Comparison of ENCODE assay signal across 8 cellular contexts in the genomic region with DNA sequence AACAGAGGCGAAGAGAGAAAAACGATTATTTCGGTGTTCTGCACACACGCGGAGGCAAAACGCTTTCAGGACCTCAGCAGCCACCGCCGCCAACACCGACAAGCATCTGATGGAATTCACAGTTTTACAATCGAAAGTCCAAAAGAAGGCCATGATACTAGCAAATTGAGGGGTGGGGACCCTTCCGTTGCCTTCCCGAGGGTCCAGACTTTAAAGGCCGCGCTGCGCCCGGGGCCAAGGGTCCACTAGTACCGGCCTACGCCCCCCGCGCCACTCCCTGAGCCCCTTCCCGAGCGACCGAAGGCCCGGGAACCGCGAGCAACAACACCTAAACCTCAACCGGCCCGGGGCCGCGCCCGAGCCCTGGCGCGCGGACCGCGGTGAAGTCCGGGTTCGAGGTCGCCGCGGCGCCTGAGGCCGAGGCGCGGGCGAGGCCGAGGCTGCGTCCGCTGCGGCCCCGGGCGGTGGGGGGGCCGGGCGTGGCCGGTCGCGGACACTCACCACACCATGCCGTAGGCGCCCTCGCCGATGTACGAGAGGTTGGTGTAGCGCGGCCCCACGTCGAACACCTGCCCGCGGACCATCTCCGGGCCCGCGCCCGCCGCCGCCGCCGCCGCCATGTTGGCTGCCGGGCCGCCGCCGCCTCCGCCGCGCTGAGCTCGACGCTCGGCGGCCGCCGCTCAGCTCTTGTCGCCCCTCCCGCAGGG. TPM values are rescaled to one million over a fixed set of nuclear protein-coding genes. Genes with fewer than 3 reads are reported as not detected.
A peak's percentile ranks its signal among the peaks of the same experiment; 100 is the strongest.
DNase-seq lines count a peak whose midpoint lies in the region; ATAC-seq and TF ChIP-seq lines count a peak whose summit lies in the region.

No MANE protein-coding gene starts in this region.

- 0% methylated on average over 10 to 13 of the region's 92 CpGs for WGBS in esophagus squamous epithelium, 2 donors

- peaks cover 12% of the 10 kb centered on the region for H3K27me3 Mint-ChIP-seq in activated CD8-positive, alpha-beta memory T cell treated with anti-CD3 and anti-CD28 coated beads, Interleukin-2, amount 10 ng/mL, durations not matched to agents 7 days and 5 days
- H3K27me3 Mint-ChIP-seq in nephron progenitor cell (ENCODE audit: low read depth, poor library complexity): peaks cover 15% of the 10 kb centered on the region

- peak; percentile 12 for DNase-seq in 8988T
- DNase-seq in HK-2 (ENCODE audit: unreplicated experiment): peak; percentile 5
- DNase-seq in activated CD8-positive, alpha-beta memory T cell treated with anti-CD3 and anti-CD28 coated beads, Interleukin-2, amount 10 ng/mL, durations not matched to agents 7 days and 5 days: peak; percentile 58
- no peak for DNase-seq in esophagus squamous epithelium (lab: John Stamatoyannopoulos, UW)
- no peak for DNase-seq in nephron progenitor cell
- DNase-seq in SKM-1 treated with dmso at 0.1 percent for 144 hours (lab: John Stamatoyannopoulos, UW; ENCODE audit: unreplicated experiment): no peak
- DNase-seq in GM13976 (ENCODE audit: low spot score): no peak

- H3K27ac ChIP-seq in esophagus squamous epithelium: peak overlapping the region; percentile 94 to 97 (median 96)

- TF ChIP-seq POLR2A in esophagus squamous epithelium (IDR thresholded peaks at IDR 0.05): no peak

- H3K4me1 ChIP-seq in esophagus squamous epithelium: peaks cover 10 to 61% (median 23%) of the 10 kb centered on the region in 3 donors

- H3K9me3 Mint-ChIP-seq in activated CD8-positive, alpha-beta memory T cell treated with anti-CD3 and anti-CD28 coated beads, Interleukin-2, amount 10 ng/mL, durations not matched to agents 7 days and 5 days (ENCODE audit: low read depth): no peaks in the 10 kb centered on the region
- peaks cover 8% of the 10 kb centered on the region for H3K9me3 Mint-ChIP-seq in nephron progenitor cell

- H3K4me1 Mint-ChIP-seq in activated CD8-positive, alpha-beta memory T cell treated with anti-CD3 and anti-CD28 coated beads, Interleukin-2, amount 10 ng/mL, durations not matched to agents 7 days and 5 days: peaks cover 37% of the 10 kb centered on the region
- peaks cover 54% of the 10 kb centered on the region for H3K4me1 Mint-ChIP-seq in nephron progenitor cell

- peak overlapping the region; percentile 86 for H3K4me3 Mint-ChIP-seq in activated CD8-positive, alpha-beta memory T cell treated with anti-CD3 and anti-CD28 coated beads, Interleukin-2, amount 10 ng/mL, durations not matched to agents 7 days and 5 days
- H3K4me3 Mint-ChIP-seq in nephron progenitor cell: peak overlapping the region; percentile 92

- no peaks in the 10 kb centered on the region for H3K27me3 ChIP-seq in esophagus squamous epithelium

- H3K27ac Mint-ChIP-seq in activated CD8-positive, alpha-beta memory T cell treated with anti-CD3 and anti-CD28 coated beads, Interleukin-2, amount 10 ng/mL, durations not matched to agents 7 days and 5 days: peak overlapping the region; percentile 77
- H3K27ac Mint-ChIP-seq in nephron progenitor cell: peak overlapping the region; percentile 90

- CTCF ChIA-PET in activated CD8-positive, alpha-beta memory T cell treated with anti-CD3 and anti-CD28 coated beads, Interleukin-2, amount 10 ng/mL, durations not matched to agents 7 days and 5 days (lab: Charles Lee): interaction anchor here (1.1 to 2.0 kb wide), 5 partner anchors 9 to 220 kb away, joined by 3 to 8 read pairs (median 4); a partner anchor contains a TSS

- peak; percentile 32 for ATAC-seq in GM19023 (IDR thresholded peaks at IDR 0.05; ENCODE audit: unreplicated experiment)
- ATAC-seq in activated CD8-positive, alpha-beta memory T cell treated with anti-CD3 and anti-CD28 coated beads, Interleukin-2, amount 10 ng/mL, durations not matched to agents 7 days and 5 days: no peak

- TF ChIP-seq CTCF in esophagus squamous epithelium (IDR thresholded peaks at IDR 0.05) (no peak), nephron progenitor cell (IDR thresholded peaks at IDR 0.05) (no peak), GM13976 (IDR thresholded peaks at IDR 0.05; ENCODE audit: borderline replicate concordance, control extremely low read depth, extremely low read depth, insufficient read depth, missing control alignments) (no peak)

- no peaks in the 10 kb centered on the region for H3K36me3 ChIP-seq in esophagus squamous epithelium

- in situ Hi-C loops in GM13976 (cut with MboI; ENCODE audit: low sequenced_read_pairs, unreplicated experiment): no loop called here

- H3K9me3 ChIP-seq in esophagus squamous epithelium: no peaks in the 10 kb centered on the region

- intact Hi-C loops in esophagus squamous epithelium (cut with DNase I): loop anchor here (10.0 kb wide), 1 partner anchor 132 kb away; a partner anchor contains a TSS

- H3K4me3 ChIP-seq in esophagus squamous epithelium: peak overlapping the region; percentile 86 to 88 (median 88)

- peaks cover 22% of the 10 kb centered on the region for H3K36me3 Mint-ChIP-seq in activated CD8-positive, alpha-beta memory T cell treated with anti-CD3 and anti-CD28 coated beads, Interleukin-2, amount 10 ng/mL, durations not matched to agents 7 days and 5 days
- peaks cover 29% of the 10 kb centered on the region for H3K36me3 Mint-ChIP-seq in nephron progenitor cell (ENCODE audit: low read depth)

RNA-seq across cellular contexts. Expression of a gene that starts 0.5 kb away (rescaled TPM):
- 100 to 1,000 TPM; 110 to 112 TPM for total RNA-seq in activated CD8-positive, alpha-beta memory T cell treated with anti-CD3 and anti-CD28 coated beads, Interleukin-2, amount 10 ng/mL, durations not matched to agents 7 days and 5 days
- total RNA-seq in esophagus squamous epithelium: 10 to 100 TPM; 36.0 to 57.6 (median 45.0) TPM

Comparison
In these comparisons a context has a peak if more than half of its experiments do, and no peak if none do; other contexts are left out.
1. DNase-seq: peak in 8988T (single experiment), HK-2 (single experiment) and activated CD8-positive, alpha-beta memory T cell treated with anti-CD3 and anti-CD28 coated beads, Interleukin-2, amount 10 ng/mL, durations not matched to agents 7 days and 5 days (single experiment); none in esophagus squamous epithelium (single experiment), nephron progenitor cell (single experiment), SKM-1 treated with dmso at 0.1 percent for 144 hours (single experiment) and GM13976 (single experiment).